ENCODE assay signal across 25 cellular contexts in genomic region chr6:112911949-112912348, GRCh38.
DNase-seq lines count a peak whose midpoint lies in the region; ATAC-seq and TF ChIP-seq lines count a peak whose summit lies in the region.
"Had no signal": no experiment of that assay in that cellular context is flagged by ENCODE, and none has a peak within 500 bp of the region (broad histone marks: within the 10 kb centered on the region; RNA-seq: fewer than 3 reads in every experiment).

No MANE protein-coding gene starts in this region.

- H3K4me3 Mint-ChIP-seq in activated T-helper 1 cell treated with anti-CD3 and anti-CD28 coated beads, Interleukin-12 subunit alpha, Interleukin-12 subunit beta, Interleukin-2, Interleukin-4 antibody, amounts not matched to agents 30 ng/mL and 10 ng/mL and 1 ng/mL, durations not matched to agents 14 hours and 24 hours and 36 hours: no peak overlapping the region
- H3K4me3 Mint-ChIP-seq in stimulated activated effector memory CD8-positive, alpha-beta T cell treated with anti-CD3 and anti-CD28 coated beads, Interleukin-12 subunit alpha, Interleukin-12 subunit beta, amount 100 ng/mL, for 72 hours: no peak overlapping the region
- H3K4me3 Mint-ChIP-seq: activated CD4-positive, alpha-beta T cell treated with anti-CD3 and anti-CD28 coated beads, Interleukin-2, amount 10 ng/mL, durations not matched to agents 7 days and 5 days; activated T-helper 17 cell treated with anti-CD3 and anti-CD28 coated beads, Interleukin-2, amount 50 U/mL, for 72 hours; CD8-positive, alpha-beta memory T cell; GM23338; immature natural killer cell; neural crest cell; stimulated activated memory B cell treated with anti-CD40 and anti-IgM and Interleukin-4, amounts not matched to agents 10 μg/mL and 1 μg/mL and 100 μg/mL, for 72 hours; T-helper 1 cell treated with Interleukin-12 subunit alpha and Interleukin-12 subunit beta and Interleukin-4 antibody, amounts not matched to agents 30 μg/mL and 1 μg/mL, for 36 hours had no signal

- H3K9ac ChIP-seq in iPS-20b (ENCODE audit: low read depth, low read length): no peak overlapping the region

- no peaks in the 10 kb centered on the region for H3K9me3 ChIP-seq in iPS-20b (ENCODE audit: insufficient read depth, low read depth, low read length)
- H3K9me3 ChIP-seq: vagina had no signal

- H3K27ac Mint-ChIP-seq in activated T-helper 1 cell treated with anti-CD3 and anti-CD28 coated beads, Interleukin-12 subunit alpha, Interleukin-12 subunit beta, Interleukin-2, Interleukin-4 antibody, amounts not matched to agents 30 ng/mL and 10 ng/mL and 1 ng/mL, durations not matched to agents 14 hours and 24 hours and 36 hours: no peak overlapping the region
- no peak overlapping the region for H3K27ac Mint-ChIP-seq in stimulated activated effector memory CD8-positive, alpha-beta T cell treated with anti-CD3 and anti-CD28 coated beads, Interleukin-12 subunit alpha, Interleukin-12 subunit beta, amount 100 ng/mL, for 72 hours
- H3K27ac Mint-ChIP-seq: activated CD4-positive, alpha-beta T cell treated with anti-CD3 and anti-CD28 coated beads, Interleukin-2, amount 10 ng/mL, durations not matched to agents 7 days and 5 days; activated naive CD4-positive, alpha-beta T cell treated with anti-CD3 and anti-CD28 coated beads, Interleukin-2, amount 50 U/mL, for 72 hours; activated T-helper 17 cell treated with anti-CD3 and anti-CD28 coated beads, Interleukin-2, amount 50 U/mL, for 72 hours; CD8-positive, alpha-beta memory T cell; immature natural killer cell; progenitor cell of endocrine pancreas; stimulated activated memory B cell treated with anti-CD40 and anti-IgM and Interleukin-4, amounts not matched to agents 10 μg/mL and 1 μg/mL and 100 μg/mL, for 72 hours; T-helper 1 cell treated with Interleukin-12 subunit alpha and Interleukin-12 subunit beta and Interleukin-4 antibody, amounts not matched to agents 30 μg/mL and 1 μg/mL, for 36 hours had no signal

- H3K36me3 Mint-ChIP-seq in activated T-helper 1 cell treated with anti-CD3 and anti-CD28 coated beads, Interleukin-12 subunit alpha, Interleukin-12 subunit beta, Interleukin-2, Interleukin-4 antibody, amounts not matched to agents 30 ng/mL and 10 ng/mL and 1 ng/mL, durations not matched to agents 14 hours and 24 hours and 36 hours (ENCODE audit: low read depth): no peaks in the 10 kb centered on the region
- H3K36me3 Mint-ChIP-seq in stimulated activated effector memory CD8-positive, alpha-beta T cell treated with anti-CD3 and anti-CD28 coated beads, Interleukin-12 subunit alpha, Interleukin-12 subunit beta, amount 100 ng/mL, for 72 hours: no peaks in the 10 kb centered on the region
- H3K36me3 Mint-ChIP-seq: activated naive CD4-positive, alpha-beta T cell treated with anti-CD3 and anti-CD28 coated beads, Interleukin-2, amount 50 U/mL, for 72 hours; CD8-positive, alpha-beta memory T cell; immature natural killer cell; stimulated activated memory B cell treated with anti-CD40 and anti-IgM and Interleukin-4, amounts not matched to agents 10 μg/mL and 1 μg/mL and 100 μg/mL, for 72 hours had no signal

- TF ChIP-seq CTCF in AG09319 (IDR thresholded peaks at IDR 0.05; ENCODE audit: low read depth, low read length) (no peak), HFF-Myc (IDR thresholded peaks at IDR 0.05; ENCODE audit: low read depth, low read length, missing control alignments) (no peak)

- no peak overlapping the region for H3K4me3 ChIP-seq in HFF-Myc (replicated peaks; ENCODE audit: low read depth, low read length)
- H3K4me3 ChIP-seq in iPS-20b (ENCODE audit: low read length): no peak overlapping the region
- H3K4me3 ChIP-seq: GM23338, vagina had no signal

- H3K27me3 ChIP-seq in iPS-20b (ENCODE audit: insufficient read depth, low read length): no peaks in the 10 kb centered on the region
- H3K27me3 ChIP-seq: vagina had no signal

- H3K27me3 Mint-ChIP-seq in activated T-helper 1 cell treated with anti-CD3 and anti-CD28 coated beads, Interleukin-12 subunit alpha, Interleukin-12 subunit beta, Interleukin-2, Interleukin-4 antibody, amounts not matched to agents 30 ng/mL and 10 ng/mL and 1 ng/mL, durations not matched to agents 14 hours and 24 hours and 36 hours (ENCODE audit: insufficient read depth): no peaks in the 10 kb centered on the region
- H3K27me3 Mint-ChIP-seq: activated CD4-positive, alpha-beta T cell treated with anti-CD3 and anti-CD28 coated beads, Interleukin-2, amount 10 ng/mL, durations not matched to agents 7 days and 5 days; activated T-helper 17 cell treated with anti-CD3 and anti-CD28 coated beads, Interleukin-2, amount 50 U/mL, for 72 hours; CD8-positive, alpha-beta memory T cell; progenitor cell of endocrine pancreas; stimulated activated memory B cell treated with anti-CD40 and anti-IgM and Interleukin-4, amounts not matched to agents 10 μg/mL and 1 μg/mL and 100 μg/mL, for 72 hours had no signal

- DNase-seq in AG09319 (ENCODE audit: extremely low read depth, low read depth): peak; percentile 45
- DNase-seq in HFF-Myc (ENCODE audit: extremely low read depth, low read depth): peak; percentile 72
- DNase-seq in epidermal melanocyte (ENCODE audit: insufficient read length, low spot score): peak; percentile 25
- DNase-seq in activated T-helper 1 cell treated with anti-CD3 and anti-CD28 coated beads, Interleukin-12 subunit alpha, Interleukin-12 subunit beta, Interleukin-2, Interleukin-4 antibody, amounts not matched to agents 30 ng/mL and 10 ng/mL and 1 ng/mL, durations not matched to agents 14 hours and 24 hours and 36 hours (ENCODE audit: low spot score): no peak
- no peak for DNase-seq in NCI-H1436 treated with DMSO at 0.1 percent for 48 hours (lab: John Stamatoyannopoulos, UW)
- no peak for DNase-seq in T-helper 9 cell
- DNase-seq in stimulated activated effector memory CD8-positive, alpha-beta T cell treated with anti-CD3 and anti-CD28 coated beads, Interleukin-12 subunit alpha, Interleukin-12 subunit beta, amount 100 ng/mL, for 72 hours (ENCODE audit: low spot score in 2 of 2): no peak
- DNase-seq: activated CD4-positive, alpha-beta T cell treated with anti-CD3 and anti-CD28 coated beads, Interleukin-2, amount 10 ng/mL, durations not matched to agents 7 days and 5 days; CD8-positive, alpha-beta memory T cell; DMS153; immature natural killer cell; NCI-H1105; NCI-H2029 treated with DMSO at 0.1 percent for 48 hours; PC-3; SIG-M5; stimulated activated CD4-positive, alpha-beta T cell treated with anti-CD3 and anti-CD28 coated beads, Interleukin-2, amount 100 ng/mL, for 24 hours had no signal

- H3K4me1 ChIP-seq in iPS-20b (ENCODE audit: insufficient read depth, low read length): peaks cover 24% of the 10 kb centered on the region; the same call in 1 of the 2 replicates

- H3K27ac ChIP-seq in iPS-20b (ENCODE audit: low read length): peak overlapping the region; percentile 36
- H3K27ac ChIP-seq: vagina had no signal

- peaks cover 4% of the 10 kb centered on the region for H3K9me3 Mint-ChIP-seq in activated T-helper 1 cell treated with anti-CD3 and anti-CD28 coated beads, Interleukin-12 subunit alpha, Interleukin-12 subunit beta, Interleukin-2, Interleukin-4 antibody, amounts not matched to agents 30 ng/mL and 10 ng/mL and 1 ng/mL, durations not matched to agents 14 hours and 24 hours and 36 hours
- H3K9me3 Mint-ChIP-seq in stimulated activated effector memory CD8-positive, alpha-beta T cell treated with anti-CD3 and anti-CD28 coated beads, Interleukin-12 subunit alpha, Interleukin-12 subunit beta, amount 100 ng/mL, for 72 hours: peaks cover 5% of the 10 kb centered on the region
- H3K9me3 Mint-ChIP-seq: activated CD4-positive, alpha-beta T cell treated with anti-CD3 and anti-CD28 coated beads, Interleukin-2, amount 10 ng/mL, durations not matched to agents 7 days and 5 days; activated T-helper 17 cell treated with anti-CD3 and anti-CD28 coated beads, Interleukin-2, amount 50 U/mL, for 72 hours; GM23338; neural crest cell; stimulated activated memory B cell treated with anti-CD40 and anti-IgM and Interleukin-4, amounts not matched to agents 10 μg/mL and 1 μg/mL and 100 μg/mL, for 72 hours had no signal

- H3K4me1 Mint-ChIP-seq in activated T-helper 1 cell treated with anti-CD3 and anti-CD28 coated beads, Interleukin-12 subunit alpha, Interleukin-12 subunit beta, Interleukin-2, Interleukin-4 antibody, amounts not matched to agents 30 ng/mL and 10 ng/mL and 1 ng/mL, durations not matched to agents 14 hours and 24 hours and 36 hours (ENCODE audit: low read depth): no peaks in the 10 kb centered on the region
- H3K4me1 Mint-ChIP-seq in stimulated activated effector memory CD8-positive, alpha-beta T cell treated with anti-CD3 and anti-CD28 coated beads, Interleukin-12 subunit alpha, Interleukin-12 subunit beta, amount 100 ng/mL, for 72 hours: no peaks in the 10 kb centered on the region
- H3K4me1 Mint-ChIP-seq: activated CD4-positive, alpha-beta T cell treated with anti-CD3 and anti-CD28 coated beads, Interleukin-2, amount 10 ng/mL, durations not matched to agents 7 days and 5 days; activated T-helper 17 cell treated with anti-CD3 and anti-CD28 coated beads, Interleukin-2, amount 50 U/mL, for 72 hours; CD8-positive, alpha-beta memory T cell; immature natural killer cell; stimulated activated memory B cell treated with anti-CD40 and anti-IgM and Interleukin-4, amounts not matched to agents 10 μg/mL and 1 μg/mL and 100 μg/mL, for 72 hours had no signal

- intact Hi-C loops in activated T-helper 1 cell treated with anti-CD3 and anti-CD28 coated beads, Interleukin-12 subunit alpha, Interleukin-12 subunit beta, Interleukin-2, Interleukin-4 antibody, amounts not matched to agents 30 ng/mL and 10 ng/mL and 1 ng/mL, durations not matched to agents 14 hours and 24 hours and 36 hours (cut with micrococcal nuclease): no loop called here

- ATAC-seq in stimulated activated effector memory CD8-positive, alpha-beta T cell treated with anti-CD3 and anti-CD28 coated beads, Interleukin-12 subunit alpha, Interleukin-12 subunit beta, amount 100 ng/mL, for 72 hours: no peak
- ATAC-seq: activated naive CD4-positive, alpha-beta T cell treated with anti-CD3 and anti-CD28 coated beads, Interleukin-2, amount 50 U/mL, for 72 hours; activated T-helper 17 cell treated with anti-CD3 and anti-CD28 coated beads, Interleukin-2, amount 50 U/mL, for 72 hours; PC-3; stimulated activated memory B cell treated with anti-CD40 and anti-IgM and Interleukin-4, amounts not matched to agents 10 μg/mL and 1 μg/mL and 100 μg/mL, for 72 hours had no signal

- H3K36me3 ChIP-seq in iPS-20b (ENCODE audit: insufficient read depth, low read depth, low read length): no peaks in the 10 kb centered on the region
- H3K36me3 ChIP-seq: vagina had no signal

Comparison
In these comparisons a context has a peak if more than half of its experiments do, and no peak if none do; other contexts are left out.
1. DNase-seq: peak in AG09319 (single experiment), HFF-Myc (single experiment) and epidermal melanocyte (single experiment); none in activated T-helper 1 cell treated with anti-CD3 and anti-CD28 coated beads, Interleukin-12 subunit alpha, Interleukin-12 subunit beta, Interleukin-2, Interleukin-4 antibody, amounts not matched to agents 30 ng/mL and 10 ng/mL and 1 ng/mL, durations not matched to agents 14 hours and 24 hours and 36 hours (single experiment), NCI-H1436 treated with DMSO at 0.1 percent for 48 hours (single experiment), T-helper 9 cell (single experiment) and stimulated activated effector memory CD8-positive, alpha-beta T cell treated with anti-CD3 and anti-CD28 coated beads, Interleukin-12 subunit alpha, Interleukin-12 subunit beta, amount 100 ng/mL, for 72 hours (0 of 2).